Comparison of ENCODE assay signal across 18 cellular contexts in genomic region chr10:95346715-95347401, GRCh38. TPM values are rescaled to one million over a fixed set of nuclear protein-coding genes. Genes with fewer than 3 reads are reported as not detected.
A peak's percentile ranks its signal among the peaks of the same experiment; 100 is the strongest.
DNase-seq lines count a peak whose midpoint lies in the region; ATAC-seq, FAIRE-seq and TF ChIP-seq lines count a peak whose summit lies in the region.
"Had no signal": no experiment of that assay in that cellular context is flagged by ENCODE, and none has a peak within 500 bp of the region (broad histone marks: within the 10 kb centered on the region; RNA-seq: fewer than 3 reads in every experiment).

No MANE protein-coding gene starts in this region.

- H3K9ac ChIP-seq in H1 (replicated peaks in 1 of 4; ENCODE audit: extremely low read depth in 1 of 4, low read depth in 3 of 4, low read length in 3 of 4): no peak overlapping the region

- ATAC-seq in memory B cell (ENCODE audit: low read depth) (no peak), HG02610 (IDR thresholded peaks at IDR 0.05; ENCODE audit: unreplicated experiment) (no peak)
- ATAC-seq: activated CD4-positive, alpha-beta T cell treated with anti-CD3 and anti-CD28 coated beads for 36 hours; esophagus mucosa had no signal

- no peak overlapping the region for H3K4me3 Mint-ChIP-seq in memory B cell
- H3K4me3 Mint-ChIP-seq: activated CD4-positive, alpha-beta T cell treated with anti-CD3 and anti-CD28 coated beads for 36 hours; activated naive CD8-positive, alpha-beta T cell treated with anti-CD3 and anti-CD28 coated beads, Interleukin-2, amount 10 ng/mL, durations not matched to agents 7 days and 5 days; IgD-negative memory B cell had no signal

- no peaks in the 10 kb centered on the region for H3K9me3 ChIP-seq in H1 (ENCODE audit: insufficient read depth in 2 of 2, low read depth in 1 of 2, low read length in 1 of 2)
- H3K9me3 ChIP-seq in effector memory CD4-positive, alpha-beta T cell (ENCODE audit: control insufficient read depth, low read length): no peaks in the 10 kb centered on the region
- H3K9me3 ChIP-seq: ovary had no signal

- no peaks in the 10 kb centered on the region for H3K27me3 ChIP-seq in H1 (replicated peaks in 1 of 4; ENCODE audit: control insufficient read depth in 3 of 4, extremely low read depth in 1 of 4, insufficient read depth in 3 of 4, low read length in 3 of 4)
- H3K27me3 ChIP-seq in effector memory CD4-positive, alpha-beta T cell (replicated peaks; ENCODE audit: control insufficient read depth, insufficient read depth, low read length, poor library complexity, severe bottlenecking): no peaks in the 10 kb centered on the region
- H3K27me3 ChIP-seq: ovary had no signal

- no peak overlapping the region for H2BK20ac ChIP-seq in H1 (ENCODE audit: low read length)

- no peak overlapping the region for H4K8ac ChIP-seq in H1 (ENCODE audit: extremely low read depth, insufficient read depth, low read length)

- no peak overlapping the region for H3K23ac ChIP-seq in H1 (ENCODE audit: insufficient read length)

- H3K9me3 Mint-ChIP-seq in memory B cell: no peaks in the 10 kb centered on the region
- H3K9me3 Mint-ChIP-seq: activated naive CD8-positive, alpha-beta T cell treated with anti-CD3 and anti-CD28 coated beads, Interleukin-2, amount 10 ng/mL, durations not matched to agents 7 days and 5 days had no signal

- no peak overlapping the region for H2BK12ac ChIP-seq in H1 (ENCODE audit: low read depth, low read length)

- no peak overlapping the region for H2BK5ac ChIP-seq in H1 (ENCODE audit: low read depth, low read length)

- no peak overlapping the region for H3K27ac ChIP-seq in H1 (ENCODE audit: low read depth, low read length)
- H3K27ac ChIP-seq in effector memory CD4-positive, alpha-beta T cell (ENCODE audit: insufficient read depth, low read length, poor library complexity, severe bottlenecking): no peak overlapping the region
- H3K27ac ChIP-seq: ovary had no signal

- no peak overlapping the region for H3K4ac ChIP-seq in H1 (replicated peaks; ENCODE audit: insufficient read length, low read depth, low read length)

- H3K36me3 ChIP-seq in H1 (ENCODE audit: control insufficient read depth in 2 of 4, insufficient read depth in 4 of 4, low read length in 3 of 4): no peaks in the 10 kb centered on the region; a peak in 1 of 8 replicates
- no peaks in the 10 kb centered on the region for H3K36me3 ChIP-seq in effector memory CD4-positive, alpha-beta T cell (ENCODE audit: control insufficient read depth, insufficient read depth, low read length)
- H3K36me3 ChIP-seq: ovary had no signal

- peak; percentile 66 for FAIRE-seq in H1 (lab: Jason Lieb, UNC)

- no peak overlapping the region for H4K91ac ChIP-seq in H1 (replicated peaks; ENCODE audit: insufficient read length, low read length)

- no peak for TF ChIP-seq POLR2A in H1 (IDR thresholded peaks at IDR 0.05; ENCODE audit: control extremely low read depth in 1 of 2, low read depth in 2 of 2, low read length in 2 of 2)

- no peaks in the 10 kb centered on the region for H3K79me2 ChIP-seq in H1 (ENCODE audit: control insufficient read depth in 1 of 2, insufficient read depth in 2 of 2, low read length in 2 of 2)

- peak overlapping the region; percentile 2 for H3K27ac Mint-ChIP-seq in memory B cell
- H3K27ac Mint-ChIP-seq: activated CD4-positive, alpha-beta T cell treated with anti-CD3 and anti-CD28 coated beads for 36 hours; activated naive CD8-positive, alpha-beta T cell treated with anti-CD3 and anti-CD28 coated beads, Interleukin-2, amount 10 ng/mL, durations not matched to agents 7 days and 5 days; IgD-negative memory B cell had no signal

- no peak overlapping the region for H2AFZ ChIP-seq in H1 (ENCODE audit: low read length)

- no peak overlapping the region for H2BK15ac ChIP-seq in H1 (ENCODE audit: low read length)

- TF ChIP-seq RAD21 in H1 (IDR thresholded peaks at IDR 0.05 in 1 of 2, conservative IDR thresholded peaks at IDR 0.05 in 1 of 2; ENCODE audit: low read depth in 2 of 2, low read length in 2 of 2): 0 out of 4 replicates have a peak, but pooled peaks of 1 of the 2 experiments have one; percentile 3

- peaks cover 2% of the 10 kb centered on the region for H3K27me3 Mint-ChIP-seq in memory B cell

- CTCF ChIA-PET in H1 (lab: Charles Lee; ENCODE audit: partially characterized antibody): interaction anchor here (0.6 to 3.9 kb wide), 9 partner anchors 16 to 254 kb away, joined by 3 to 26 read pairs (median 3); no protein-coding TSS in a partner anchor

- no peak for TF ChIP-seq CTCF in H1 (IDR thresholded peaks at IDR 0.05; ENCODE audit: control extremely low read depth in 1 of 3, insufficient read depth in 1 of 3, low read depth in 1 of 3, low read length in 3 of 3)

- 85% methylated on average over 2 of the region's 2 CpGs; no CpG with 5 or more reads in 1 of the 2 experiments for WGBS in H1 (ENCODE audit: extremely low coverage in 1 of 2, insufficient coverage in 1 of 2, insufficient read length in 1 of 2, insufficient replicate concordance in 2 of 2, low coverage in 1 of 2, low lambda C conversion rate in 2 of 2, missing lambda C conversion rate in 1 of 2), 2 experiments

- H3K14ac ChIP-seq in H1 (ENCODE audit: insufficient read length): no peak overlapping the region

- H2AK5ac ChIP-seq in H1 (ENCODE audit: low read depth, low read length): no peak overlapping the region

- H3K4me3 ChIP-seq in H1 (ENCODE audit: extremely low read depth in 1 of 4, insufficient read depth in 2 of 4, low read depth in 3 of 4, low read length in 4 of 4): no peak overlapping the region
- H3K4me3 ChIP-seq in effector memory CD4-positive, alpha-beta T cell (ENCODE audit: insufficient read depth, low read depth, low read length, poor library complexity, severe bottlenecking): no peak overlapping the region
- H3K4me3 ChIP-seq: ovary had no signal

- peaks cover 8% of the 10 kb centered on the region for H3K4me1 Mint-ChIP-seq in memory B cell
- H3K4me1 Mint-ChIP-seq: activated CD4-positive, alpha-beta T cell treated with anti-CD3 and anti-CD28 coated beads for 36 hours; activated naive CD8-positive, alpha-beta T cell treated with anti-CD3 and anti-CD28 coated beads, Interleukin-2, amount 10 ng/mL, durations not matched to agents 7 days and 5 days had no signal

- H3K18ac ChIP-seq in H1 (ENCODE audit: extremely low read depth, low read length): no peak overlapping the region

- H3K23me2 ChIP-seq in H1 (ENCODE audit: low read depth, low read length): no peaks in the 10 kb centered on the region; the same call in 1 of the 2 replicates

- no peaks in the 10 kb centered on the region for H3K36me3 Mint-ChIP-seq in memory B cell
- H3K36me3 Mint-ChIP-seq: activated naive CD8-positive, alpha-beta T cell treated with anti-CD3 and anti-CD28 coated beads, Interleukin-2, amount 10 ng/mL, durations not matched to agents 7 days and 5 days; IgD-negative memory B cell had no signal

- TF ChIP-seq EP300 in H1 (IDR thresholded peaks at IDR 0.05; ENCODE audit: borderline replicate concordance in 1 of 2, low read depth in 2 of 2, low read length in 2 of 2): no peak

- DNase-seq in COLO829 (ENCODE audit: low spot score): peak; percentile 23
- DNase-seq in LoVo (ENCODE audit: low spot score): peak; percentile 55
- no peak for DNase-seq in H1 (ENCODE audit: low read depth in 1 of 2, low spot score in 2 of 2)
- no peak for DNase-seq in memory B cell (ENCODE audit: low spot score in 2 of 2)
- DNase-seq in GM19240 (ENCODE audit: insufficient read length, low spot score): no peak
- DNase-seq in NCI-H1105 treated with DMSO at 0.1 percent for 48 hours (lab: John Stamatoyannopoulos, UW): no peak
- no peak for DNase-seq in effector memory CD4-positive, alpha-beta T cell
- DNase-seq: activated CD4-positive, alpha-beta T cell treated with anti-CD3 and anti-CD28 coated beads for 36 hours; activated naive CD8-positive, alpha-beta T cell treated with anti-CD3 and anti-CD28 coated beads, Interleukin-2, amount 10 ng/mL, durations not matched to agents 7 days and 5 days; NCI-H1436; NCI-H524; ovary; stimulated activated CD4-positive, alpha-beta T cell treated with anti-CD3 and anti-CD28 coated beads, Interleukin-12 subunit alpha, Interleukin-12 subunit beta, amount 100 ng/mL, for 4 hours; substantia nigra; T-helper 2 cell had no signal

- no peak overlapping the region; a peak in 1 of 4 replicates for H3K4me2 ChIP-seq in H1 (ENCODE audit: insufficient read depth in 1 of 2, low read depth in 2 of 2, low read length in 2 of 2)

- POLR2A ChIA-PET in H1 (lab: Charles Lee; ENCODE audit: partially characterized antibody): interaction anchor here (1.1 kb wide), 1 partner anchor 39 kb away, joined by 3 read pairs; no protein-coding TSS in a partner anchor

- no peak overlapping the region for H4K5ac ChIP-seq in H1 (ENCODE audit: insufficient read length, low read depth, low read length)

- H3K79me1 ChIP-seq in H1 (ENCODE audit: low read depth, low read length): no peaks in the 10 kb centered on the region

- H3K56ac ChIP-seq in H1 (replicated peaks; ENCODE audit: insufficient read length, low read depth, low read length): no peak overlapping the region

- H3K4me1 ChIP-seq in H1 (replicated peaks in 1 of 4; ENCODE audit: control insufficient read depth in 3 of 4, insufficient read depth in 4 of 4, low read length in 3 of 4): peaks cover 0 to 7% (median 0%) of the 10 kb centered on the region in 4 experiments; a peak in 1 of 7 replicates
- no peaks in the 10 kb centered on the region for H3K4me1 ChIP-seq in effector memory CD4-positive, alpha-beta T cell (ENCODE audit: control insufficient read depth, insufficient read depth, low read length, poor library complexity, severe bottlenecking)

- H4K20me1 ChIP-seq in H1 (replicated peaks in 1 of 2; ENCODE audit: control insufficient read depth in 1 of 2, insufficient read depth in 2 of 2, low read length in 2 of 2): no peaks in the 10 kb centered on the region

- no peak overlapping the region for H2BK120ac ChIP-seq in H1 (replicated peaks; ENCODE audit: low read depth, low read length)

TF ChIP-seq in H1, 55 proteins besides CTCF, POLR2A, EP300 and RAD21 (continues in another document):
- TF ChIP-seq SP2 (IDR thresholded peaks at IDR 0.05; ENCODE audit: low read length) (no peak), RXRA (IDR thresholded peaks at IDR 0.05; ENCODE audit: insufficient read depth, low read depth, low read length) (no peak), TEAD4 (IDR thresholded peaks at IDR 0.05; ENCODE audit: low read depth, low read length) (peak; percentile 98), KDM5A (IDR thresholded peaks at IDR 0.05; ENCODE audit: low read length) (no peak), SP1 (IDR thresholded peaks at IDR 0.05; ENCODE audit: low read depth, low read length) (0 out of 2 replicates have a peak, but pooled peaks have one; percentile 30)

RNA-seq across cellular contexts. Expression of gene PDLIM1, which starts 56.1 kb away (rescaled TPM):
- total RNA-seq in H1 (2021; fragmentation: NEBNext Ultra II Directional; extraction: Animal tissue kit (Norgen Biotek cat#: 25700)): 245 and 264 TPM in 2 replicates
- polyA plus RNA-seq in H1 (2011; rRNA removed): 169 and 199 TPM in 2 replicates
- polyA plus RNA-seq in H1 (2011; cell fraction: cytosol; rRNA removed): 145 TPM
- polyA plus RNA-seq in H1 (2011; cell fraction: nucleus; rRNA removed): 149 TPM
- 232 to 293 TPM (median 265 TPM) in 4 replicates for polyA plus RNA-seq in H1 (2012, experiment 1 of 2)
- 278 TPM for polyA plus RNA-seq in H1 (2012, experiment 2 of 2)
- 242 TPM for polyA plus RNA-seq in H1 (2013, experiment 1 of 2)
- 244 TPM for polyA plus RNA-seq in H1 (2013, experiment 2 of 2)
- 142 and 150 TPM in 2 replicates for polyA minus RNA-seq in H1 (2011; rRNA and poly(A)+ RNA removed)
- 109 TPM for polyA minus RNA-seq in H1 (2011; cell fraction: cytosol; rRNA and poly(A)+ RNA removed)
- 70.1 TPM for polyA minus RNA-seq in H1 (2011; cell fraction: nucleus; rRNA and poly(A)+ RNA removed)

Comparison
In these comparisons a context has a peak if more than half of its experiments do, and no peak if none do; other contexts are left out.
1. DNase-seq: peak in COLO829 (single experiment) and LoVo (single experiment); none in H1 (0 of 2), memory B cell (0 of 2), GM19240 (single experiment), NCI-H1105 treated with DMSO at 0.1 percent for 48 hours (single experiment) and effector memory CD4-positive, alpha-beta T cell (0 of 3).